ENCODE assay signal across 16 cellular contexts in genomic region chr2:118120001-118120400, GRCh38.
"Had no signal": no experiment of that assay in that cellular context is flagged by ENCODE, and none has a peak within 500 bp of the region (broad histone marks: within the 10 kb centered on the region; RNA-seq: fewer than 3 reads in every experiment).

No MANE protein-coding gene starts in this region.

- H3K4me3 ChIP-seq: hepatocyte, mucosa of descending colon, right atrium auricular region, suprapubic skin had no signal

- H3K79me2 ChIP-seq: hepatocyte had no signal

- H2AFZ ChIP-seq: hepatocyte had no signal

- H3K36me3 ChIP-seq: right atrium auricular region, suprapubic skin had no signal

- H3K27me3 ChIP-seq: hepatocyte, right atrium auricular region, suprapubic skin had no signal

- DNase-seq: activated CD4-positive, alpha-beta memory T cell treated with anti-CD3 and anti-CD28 coated beads, Interleukin-2, amount 10 ng/mL, durations not matched to agents 7 days and 5 days; activated CD4-positive, alpha-beta T cell treated with anti-CD3 and anti-CD28 coated beads for 4 hours; activated T-cell treated with anti-CD3 and anti-CD28 coated beads, Interleukin-2, amount 50 U/mL, for 24 hours; amniotic stem cell; cortex of kidney; effector memory CD4-positive, alpha-beta T cell; islet precursor cell; mucosa of descending colon; naive thymus-derived CD8-positive, alpha-beta T cell; small intestine; stimulated activated CD4-positive, alpha-beta T cell treated with anti-CD3 and anti-CD28 coated beads, Interleukin-4, amount 100 ng/mL, for 4 hours; stimulated activated CD8-positive, alpha-beta memory T cell treated with anti-CD3 and anti-CD28 coated beads, Interleukin-4, amount 100 ng/mL, for 48 hours; stimulated activated naive CD4-positive, alpha-beta T cell treated with Interleukin-2 at 50 U/mL for 16 hours had no signal

- H3K4me2 ChIP-seq: hepatocyte had no signal

- H3K9me3 ChIP-seq: mucosa of descending colon, right atrium auricular region, suprapubic skin had no signal

- H3K27ac ChIP-seq: hepatocyte, right atrium auricular region, suprapubic skin had no signal
